Comparison of ENCODE assay signal across 8 cellular contexts in the genomic region with DNA sequence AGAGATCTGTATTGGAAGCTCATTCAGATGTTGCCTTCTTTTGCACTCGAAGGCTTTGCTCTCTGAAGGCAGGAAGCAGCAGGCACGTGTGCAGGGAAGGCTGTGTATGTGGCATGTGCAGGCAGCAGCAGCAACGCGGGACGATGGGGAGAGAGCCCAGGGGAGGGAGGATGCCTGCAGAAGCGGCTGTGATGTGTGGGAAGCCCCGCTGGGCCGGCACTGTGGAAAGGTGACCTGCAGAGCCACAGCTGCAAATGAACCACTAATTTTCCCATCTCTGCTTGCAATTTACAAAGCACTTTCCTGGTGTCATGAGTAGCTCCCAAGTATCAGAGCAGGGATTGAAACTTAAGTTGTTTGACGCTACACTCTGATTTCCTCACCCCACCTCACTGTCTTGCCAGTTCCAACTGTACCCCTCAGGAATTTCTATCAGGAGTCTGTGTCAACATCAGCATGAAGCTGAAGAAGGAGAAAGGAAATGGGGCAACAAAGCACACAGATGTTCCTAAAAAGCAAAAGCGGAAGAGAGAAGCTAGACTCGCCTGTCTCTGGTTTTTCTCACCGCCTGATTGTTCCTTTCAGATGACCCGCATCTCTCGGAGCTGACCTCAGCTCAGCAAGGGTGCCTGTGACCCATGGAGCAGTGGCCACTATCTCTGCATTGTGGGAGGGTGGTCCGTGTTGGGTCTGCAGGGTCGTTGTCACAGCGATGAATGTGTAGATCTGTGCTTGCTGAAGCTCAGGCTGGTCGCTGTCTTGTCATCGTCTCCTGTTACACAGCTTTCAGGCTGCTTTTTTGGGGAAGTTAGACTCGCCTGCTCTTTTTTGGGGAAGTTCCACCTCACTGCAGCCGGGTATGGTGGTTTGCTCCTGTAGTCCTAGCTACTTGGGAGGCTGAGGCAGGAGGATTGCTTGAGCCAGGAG.
DNase-seq lines count a peak whose midpoint lies in the region; ATAC-seq and TF ChIP-seq lines count a peak whose summit lies in the region.

No MANE protein-coding gene starts in this region.

- ATAC-seq in HG03103 (IDR thresholded peaks at IDR 0.05; ENCODE audit: low read depth, unreplicated experiment): peak; percentile 69

- WGBS in SK-N-SH (ENCODE audit: low lambda C conversion rate): 80% methylated on average over 21 of the region's 21 CpGs

- POLR2A ChIA-PET in SK-N-SH (lab: Yijun Ruan, JAX): no interaction called here

- DNase-seq in activated CD4-positive, alpha-beta T cell treated with anti-CD3 and anti-CD28 coated beads, Interleukin-2, amount 50 U/mL, for 1 hour: peak; percentile 9
- DNase-seq in activated CD4-positive, alpha-beta T cell treated with anti-CD3 and anti-CD28 coated beads, Interleukin-2, amount 50 U/mL, for 4 hours: no peak
- DNase-seq in SK-N-SH (peak; percentile 61), hepatic stellate cell (ENCODE audit: low spot score) (peak; percentile 38), T-helper 9 cell (no peak), NCI-H524 (lab: John Stamatoyannopoulos, UW) (no peak)
- DNase-seq in stimulated activated CD4-positive, alpha-beta T cell treated with anti-CD3 and anti-CD28 coated beads, Interleukin-12 subunit alpha, Interleukin-12 subunit beta, amount 100 ng/mL, for 4 hours: no peak

- H3K9ac ChIP-seq in SK-N-SH: no peak overlapping the region

- H3K27me3 ChIP-seq in SK-N-SH (ENCODE audit: insufficient read depth): no peaks in the 10 kb centered on the region

- no peaks in the 10 kb centered on the region; the same call in 1 of the 2 replicates for H3K79me2 ChIP-seq in SK-N-SH (ENCODE audit: insufficient read depth)

- peak overlapping the region in 1 of 2 experiments; percentile 41; a peak in 2 of 4 replicates for H3K27ac ChIP-seq in SK-N-SH (ENCODE audit: low read depth in 2 of 2, low read length in 1 of 2)

- no peaks in the 10 kb centered on the region; the same call in 1 of the 2 replicates for H4K20me1 ChIP-seq in SK-N-SH (ENCODE audit: insufficient read depth)

- H3F3A ChIP-seq in SK-N-SH (replicated peaks; ENCODE audit: insufficient read depth): peaks cover 6% of the 10 kb centered on the region

- no peaks in the 10 kb centered on the region for H3K9me2 ChIP-seq in SK-N-SH

- H3K4me1 ChIP-seq in SK-N-SH (ENCODE audit: control insufficient read depth in 1 of 2, insufficient read depth in 2 of 2, low read depth in 1 of 2, low read length in 1 of 2): peaks cover 0 to 43% of the 10 kb centered on the region in 2 experiments; a peak in 2 of 4 replicates

- no peak for TF ChIP-seq RAD21 in SK-N-SH (IDR thresholded peaks at IDR 0.05; ENCODE audit: low read length)

- peaks cover 0 to 6% of the 10 kb centered on the region in 2 experiments for H3K36me3 ChIP-seq in SK-N-SH (replicated peaks in 1 of 2; ENCODE audit: control insufficient read depth in 1 of 2, insufficient read depth in 2 of 2, low read length in 1 of 2)

- H2AFZ ChIP-seq in SK-N-SH (ENCODE audit: low read depth): no peak overlapping the region

- no peak overlapping the region for H3K4me3 ChIP-seq in SK-N-SH (ENCODE audit: low read depth in 2 of 2, low read length in 1 of 2)

- no peak overlapping the region for H3K4me2 ChIP-seq in SK-N-SH

- H3K9me3 ChIP-seq in SK-N-SH: no peaks in the 10 kb centered on the region

- no peak for TF ChIP-seq CTCF in SK-N-SH (IDR thresholded peaks at IDR 0.05)

- CTCF ChIA-PET in SK-N-SH (lab: Yijun Ruan, JAX): interaction anchor here (0.7 to 1.1 kb wide), 5 partner anchors 9 to 480 kb away, joined by 3 to 4 read pairs (median 3); no protein-coding TSS in a partner anchor

- no peak for TF ChIP-seq EP300 in SK-N-SH (IDR thresholded peaks at IDR 0.05; ENCODE audit: borderline replicate concordance in 1 of 2, low read depth in 1 of 2, low read length in 1 of 2)

TF ChIP-seq in SK-N-SH, 30 proteins besides CTCF, POLR2A, EP300 and RAD21:
- no peak for TF ChIP-seq REST (IDR thresholded peaks at IDR 0.05; ENCODE audit: low read depth, low read length)
- peak; percentile 74; the same call in 1 of the 2 replicates for TF ChIP-seq MXI1 (IDR thresholded peaks at IDR 0.05; ENCODE audit: low read depth, low read length)

Comparison
In these comparisons a context has a peak if more than half of its experiments do, and no peak if none do; other contexts are left out.
1. DNase-seq: peak in activated CD4-positive, alpha-beta T cell treated with anti-CD3 and anti-CD28 coated beads, Interleukin-2, amount 50 U/mL, for 1 hour (single experiment), SK-N-SH (single experiment) and hepatic stellate cell (single experiment); none in activated CD4-positive, alpha-beta T cell treated with anti-CD3 and anti-CD28 coated beads, Interleukin-2, amount 50 U/mL, for 4 hours (0 of 2), T-helper 9 cell (single experiment), stimulated activated CD4-positive, alpha-beta T cell treated with anti-CD3 and anti-CD28 coated beads, Interleukin-12 subunit alpha, Interleukin-12 subunit beta, amount 100 ng/mL, for 4 hours (single experiment) and NCI-H524 (0 of 2).